In genomic region chr4:174404677-174405076, GRCh38 we compare ENCODE assay signal across 27 cellular contexts.
A peak's percentile ranks its signal among the peaks of the same experiment; 100 is the strongest.
DNase-seq lines count a peak whose midpoint lies in the region; ATAC-seq, FAIRE-seq and TF ChIP-seq lines count a peak whose summit lies in the region.
"Had no signal": no experiment of that assay in that cellular context is flagged by ENCODE, and none has a peak within 500 bp of the region (broad histone marks: within the 10 kb centered on the region; RNA-seq: fewer than 3 reads in every experiment).

No MANE protein-coding gene starts in this region.

- no peak for TF ChIP-seq RAD21 in HepG2 (CRISPR knock-in tag; IDR thresholded peaks at IDR 0.05)

- H3K79me2 ChIP-seq in HepG2 (ENCODE audit: insufficient read depth, low read length) (no peaks in the 10 kb centered on the region), Loucy (ENCODE audit: insufficient read depth, low read length) (no peaks in the 10 kb centered on the region)

- H3K4me3 ChIP-seq in HepG2 (replicated peaks in 1 of 3; ENCODE audit: insufficient read depth in 1 of 3, low read depth in 2 of 3, low read length in 3 of 3) = no peak overlapping the region
- H3K4me3 ChIP-seq in right lobe of liver = no peak overlapping the region
- H3K4me3 ChIP-seq in Loucy (ENCODE audit: low read length, poor library complexity, severe bottlenecking) = no peak overlapping the region
- H3K4me3 ChIP-seq in endodermal cell (ENCODE audit: low read length) = peak overlapping the region; percentile 54
- H3K4me3 ChIP-seq: BLaER1 treated with 17β-estradiol and CSF1 and Interleukin-3, amounts not matched to agents 10 nM and 100 nM had no signal

- H3K9ac ChIP-seq in HepG2 (ENCODE audit: insufficient read depth, low read depth, low read length) (no peak overlapping the region), Loucy (ENCODE audit: low read depth, low read length, poor library complexity, severe bottlenecking) (no peak overlapping the region), endodermal cell (ENCODE audit: extremely low read depth, low read length, poor library complexity, severe bottlenecking) (no peak overlapping the region)
- H3K9ac ChIP-seq: BLaER1 treated with 17β-estradiol and CSF1 and Interleukin-3, amounts not matched to agents 10 nM and 100 nM had no signal

- no peaks in the 10 kb centered on the region for H3K4me1 ChIP-seq in HepG2 (ENCODE audit: insufficient read depth, low read length)
- no peaks in the 10 kb centered on the region for H3K4me1 ChIP-seq in right lobe of liver
- H3K4me1 ChIP-seq in Loucy (ENCODE audit: insufficient read depth, low read length, poor library complexity, severe bottlenecking) = peaks cover 24% of the 10 kb centered on the region
- H3K4me1 ChIP-seq in endodermal cell (ENCODE audit: control insufficient read depth, insufficient read depth, low read length) = peaks cover 7% of the 10 kb centered on the region
- H3K4me1 ChIP-seq: BE2C; BLaER1 treated with 17β-estradiol and CSF1 and Interleukin-3, amounts not matched to agents 10 nM and 100 nM had no signal

- H3K9me3 Mint-ChIP-seq in endodermal cell (peaks cover 3% of the 10 kb centered on the region), mesothelial cell of epicardium (peaks cover 7% of the 10 kb centered on the region)
- peaks cover 4% of the 10 kb centered on the region in 2 donors for H3K9me3 Mint-ChIP-seq in activated naive CD4-positive, alpha-beta T cell treated with anti-CD3 and anti-CD28 coated beads, Interleukin-2, amount 50 U/mL, for 72 hours
- H3K9me3 Mint-ChIP-seq: CD4-positive, alpha-beta T cell had no signal

- TF ChIP-seq EP300 in HepG2 (IDR thresholded peaks at IDR 0.05; ENCODE audit: low read depth in 2 of 2, low read length in 2 of 2) = no peak
- TF ChIP-seq EP300 in HepG2 (CRISPR knock-in tag; IDR thresholded peaks at IDR 0.05; ENCODE audit: borderline replicate concordance) = no peak

- H3K27me3 ChIP-seq in HepG2 (ENCODE audit: control insufficient read depth in 1 of 2, insufficient read depth in 2 of 2, low read length in 2 of 2) (no peaks in the 10 kb centered on the region), right lobe of liver (no peaks in the 10 kb centered on the region), Loucy (ENCODE audit: insufficient read depth, low read length, poor library complexity, severe bottlenecking) (no peaks in the 10 kb centered on the region), endodermal cell (ENCODE audit: control insufficient read depth, insufficient read depth, low read length, poor library complexity, severe bottlenecking) (no peaks in the 10 kb centered on the region)
- H3K27me3 ChIP-seq: BLaER1 treated with 17β-estradiol and CSF1 and Interleukin-3, amounts not matched to agents 10 nM and 100 nM had no signal

- H3K4me1 Mint-ChIP-seq in endodermal cell (peaks cover 61% of the 10 kb centered on the region), mesothelial cell of epicardium (peaks cover 46% of the 10 kb centered on the region)
- H3K4me1 Mint-ChIP-seq: CD14-positive monocyte; CD8-positive, alpha-beta memory T cell had no signal

- no peak for TF ChIP-seq POLR2A in HepG2 (IDR thresholded peaks at IDR 0.05; ENCODE audit: insufficient read depth in 1 of 2, low read depth in 2 of 2, low read length in 2 of 2)
- no peak for TF ChIP-seq POLR2A in right lobe of liver (IDR thresholded peaks at IDR 0.05)

- intact Hi-C loops in HepG2 (cut with micrococcal nuclease; ENCODE audit: unreplicated experiment) = no loop called here
- intact Hi-C loops in right lobe of liver (cut with DNase I) = no loop called here
- intact Hi-C loops in posterior vena cava (cut with DNase I) = no loop called here

- BruUV-seq in HepG2 (replicated peaks; lab: Mats Ljungman, UMichigan) = no TSS peak

- H2AFZ ChIP-seq in HepG2 (ENCODE audit: low read length) (no peak overlapping the region), Loucy (ENCODE audit: low read length) (0 out of 2 replicates have a peak overlapping the region, but pooled peaks have one; percentile 0)

- H4K20me1 ChIP-seq in HepG2 (ENCODE audit: insufficient read depth, low read length) (no peaks in the 10 kb centered on the region), Loucy (ENCODE audit: insufficient read depth, low read length, poor library complexity, severe bottlenecking) (no peaks in the 10 kb centered on the region)
- H4K20me1 ChIP-seq: BLaER1 treated with 17β-estradiol and CSF1 and Interleukin-3, amounts not matched to agents 10 nM and 100 nM had no signal

- ATAC-seq in HepG2 (no peak), right lobe of liver (no peak)
- ATAC-seq in activated naive CD4-positive, alpha-beta T cell treated with anti-CD3 and anti-CD28 coated beads, Interleukin-2, amount 50 U/mL, for 72 hours = no peak

- H3K36me3 ChIP-seq in HepG2 (replicated peaks in 1 of 2; ENCODE audit: control insufficient read depth in 1 of 2, insufficient read depth in 2 of 2, low read length in 2 of 2) (no peaks in the 10 kb centered on the region), right lobe of liver (no peaks in the 10 kb centered on the region), Loucy (ENCODE audit: insufficient read depth, low read length) (no peaks in the 10 kb centered on the region), endodermal cell (ENCODE audit: control insufficient read depth, insufficient read depth, low read length) (no peaks in the 10 kb centered on the region)
- H3K36me3 ChIP-seq: BE2C; BLaER1 treated with 17β-estradiol and CSF1 and Interleukin-3, amounts not matched to agents 10 nM and 100 nM had no signal

- FAIRE-seq in HepG2 (lab: Jason Lieb, UNC) = no peak
- FAIRE-seq: A204.1, GM12891, GM18507, H1 had no signal

- no peaks in the 10 kb centered on the region for H3K9me2 ChIP-seq in Loucy (replicated peaks; ENCODE audit: low read depth, low read length)

- H3K27ac Mint-ChIP-seq in endodermal cell (no peak overlapping the region), mesothelial cell of epicardium (peak overlapping the region; percentile 68)
- no peak overlapping the region for H3K27ac Mint-ChIP-seq in activated naive CD4-positive, alpha-beta T cell treated with anti-CD3 and anti-CD28 coated beads, Interleukin-2, amount 50 U/mL, for 72 hours
- H3K27ac Mint-ChIP-seq: CD14-positive monocyte; CD4-positive, alpha-beta T cell; CD8-positive, alpha-beta memory T cell had no signal

- 95% methylated on average over 1 of the region's 1 CpG for WGBS in HepG2 (ENCODE audit: low lambda C conversion rate)
- 79% methylated on average over 1 of the region's 1 CpG for WGBS in right lobe of liver (ENCODE audit: insufficient coverage, low coverage, low lambda C conversion rate, missing lambda C conversion rate)
- 94% methylated on average over 1 of the region's 1 CpG; no CpG with 5 or more reads in 1 of the 2 experiments for WGBS in endodermal cell (ENCODE audit: insufficient coverage in 1 of 2, insufficient read length in 1 of 2), 2 experiments

- no peaks in the 10 kb centered on the region for H3K9me3 ChIP-seq in HepG2 (ENCODE audit: low read length)
- no peaks in the 10 kb centered on the region for H3K9me3 ChIP-seq in right lobe of liver
- H3K9me3 ChIP-seq in Loucy (ENCODE audit: insufficient read depth, low read depth, low read length) = no peaks in the 10 kb centered on the region
- no peaks in the 10 kb centered on the region for H3K9me3 ChIP-seq in endodermal cell (ENCODE audit: control insufficient read depth, low read length)
- H3K9me3 ChIP-seq: BE2C had no signal

- TF ChIP-seq CTCF in HepG2 (CRISPR knock-in tag; IDR thresholded peaks at IDR 0.05) (no peak), right lobe of liver (IDR thresholded peaks at IDR 0.05) (no peak), Loucy (conservative IDR thresholded peaks at IDR 0.05; ENCODE audit: low read length) (no peak), endodermal cell (conservative IDR thresholded peaks at IDR 0.05) (no peak), mesothelial cell of epicardium (IDR thresholded peaks at IDR 0.05; ENCODE audit: unreplicated experiment) (no peak)

- H3K36me3 Mint-ChIP-seq in endodermal cell (ENCODE audit: low read depth) (no peaks in the 10 kb centered on the region), mesothelial cell of epicardium (peaks cover 2% of the 10 kb centered on the region)
- H3K36me3 Mint-ChIP-seq in activated naive CD4-positive, alpha-beta T cell treated with anti-CD3 and anti-CD28 coated beads, Interleukin-2, amount 50 U/mL, for 72 hours = no peaks in the 10 kb centered on the region
- H3K36me3 Mint-ChIP-seq: CD14-positive monocyte; CD8-positive, alpha-beta memory T cell had no signal

- in situ Hi-C loops in HepG2 (cut with HindIII; ENCODE audit: extremely low pct_ligation_motif_present, low pct_unique_long_range_greater_than_20kb) = no loop called here

- H3F3A ChIP-seq in Loucy (ENCODE audit: low read depth) = no peaks in the 10 kb centered on the region

- H3K27me3 Mint-ChIP-seq in endodermal cell (ENCODE audit: insufficient read depth) (no peaks in the 10 kb centered on the region), mesothelial cell of epicardium (ENCODE audit: low read depth) (no peaks in the 10 kb centered on the region)

- POLR2A ChIA-PET in HepG2 (lab: Yijun Ruan, JAX) = no interaction called here

- H3K4me2 ChIP-seq in HepG2 (ENCODE audit: low read depth, low read length) (no peak overlapping the region), Loucy (ENCODE audit: low read depth, low read length, poor library complexity, severe bottlenecking) (no peak overlapping the region)
- H3K4me2 ChIP-seq: BLaER1 treated with 17β-estradiol and CSF1 and Interleukin-3, amounts not matched to agents 10 nM and 100 nM had no signal

- CTCF ChIA-PET in HepG2 (lab: Yijun Ruan, JAX; ENCODE audit: low intra/inter-chr PET ratio, low total read pairs) = no interaction called here

- H3K27ac ChIP-seq in HepG2 (ENCODE audit: extremely low read length, insufficient read depth, low read length) (no peak overlapping the region), right lobe of liver (no peak overlapping the region), endodermal cell (ENCODE audit: low read depth, low read length) (no peak overlapping the region)
- H3K27ac ChIP-seq: 22Rv1; BLaER1 treated with 17β-estradiol and CSF1 and Interleukin-3, amounts not matched to agents 10 nM and 100 nM had no signal

- no peak for DNase-seq in HepG2 (ENCODE audit: low spot score)
- no peak for DNase-seq in right lobe of liver
- no peak for DNase-seq in endodermal cell
- DNase-seq in mesothelial cell of epicardium (ENCODE audit: low spot score in 2 of 2, unreplicated experiment in 2 of 2) = no peak
- DNase-seq in activated naive CD4-positive, alpha-beta T cell treated with anti-CD3 and anti-CD28 coated beads, Interleukin-2, amount 50 U/mL, for 72 hours (ENCODE audit: low spot score in 2 of 2) = no peak
- DNase-seq in posterior vena cava (ENCODE audit: low spot score) = no peak
- no peak for DNase-seq in cortex of kidney (lab: John Stamatoyannopoulos, UW)
- DNase-seq: ACHN; AML-193; BE2C; Calu3; CD4-positive, alpha-beta T cell; CD8-positive, alpha-beta memory T cell; COR-L47; DMS53; DMS79 treated with DMSO at 0.1 percent for 48 hours; GF-D8; H7; HCEC 1CT had no signal

- H3K4me3 Mint-ChIP-seq in endodermal cell = no peak overlapping the region
- no peak overlapping the region for H3K4me3 Mint-ChIP-seq in mesothelial cell of epicardium
- H3K4me3 Mint-ChIP-seq: CD14-positive monocyte; CD4-positive, alpha-beta T cell; CD8-positive, alpha-beta memory T cell had no signal

TF ChIP-seq in HepG2, 621 proteins besides CTCF, POLR2A, EP300 and RAD21:
- no peak for TF ChIP-seq FIP1L1 (IDR thresholded peaks at IDR 0.05; ENCODE audit: borderline replicate concordance, insufficient read depth, low read depth, low read length)
- peak; percentile 68 for TF ChIP-seq HNRNPK (IDR thresholded peaks at IDR 0.05; ENCODE audit: low read depth, low read length, poor library complexity, severe bottlenecking)
